Comparison of ENCODE assay signal across 8 cellular contexts in the genomic region with DNA sequence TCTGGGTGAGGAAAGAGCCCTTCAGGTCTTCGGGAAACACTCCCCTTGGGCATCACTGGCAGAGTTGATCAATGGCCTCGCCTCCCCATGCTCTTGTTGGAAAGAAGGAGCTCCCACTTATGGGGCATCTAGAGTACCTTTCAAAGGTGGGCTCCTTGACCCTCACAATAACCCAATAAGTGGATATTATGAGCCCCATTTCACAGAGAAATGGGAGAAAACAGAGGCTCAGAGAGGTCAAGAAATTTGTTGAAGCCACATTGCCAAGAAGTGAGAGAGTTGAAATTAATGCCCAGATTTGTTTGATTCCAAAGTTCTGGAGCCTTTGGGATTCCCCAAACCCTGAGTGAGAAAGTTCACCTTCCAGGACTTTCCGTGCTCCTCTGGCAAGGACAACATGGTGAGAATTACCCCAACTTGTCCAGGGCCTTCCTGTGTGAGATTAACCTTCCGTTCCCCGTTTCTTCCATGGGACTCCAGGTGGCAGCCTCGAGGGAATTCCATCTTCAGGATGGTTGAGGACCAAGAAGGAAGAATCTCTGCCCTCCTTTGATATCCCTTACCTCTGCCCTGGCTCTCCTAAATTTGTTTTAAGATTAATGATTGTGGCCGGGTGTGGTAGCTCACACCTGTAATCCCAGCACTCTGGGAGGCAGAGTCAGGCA. TPM values are rescaled to one million over a fixed set of nuclear protein-coding genes. Genes with fewer than 3 reads are reported as not detected.
DNase-seq lines count a peak whose midpoint lies in the region; ATAC-seq and TF ChIP-seq lines count a peak whose summit lies in the region.

No MANE protein-coding gene starts in this region.

- no peaks in the 10 kb centered on the region for H3K9me3 ChIP-seq in left ventricle myocardium inferior (replicated peaks)
- no peaks in the 10 kb centered on the region for H3K9me3 ChIP-seq in breast epithelium
- H3K9me3 ChIP-seq in vagina: no peaks in the 10 kb centered on the region

- ATAC-seq in left ventricle myocardium superior (no peak), HG03108 (IDR thresholded peaks at IDR 0.05; ENCODE audit: unreplicated experiment) (no peak)

- H3K27ac ChIP-seq in left ventricle myocardium inferior (replicated peaks): peak overlapping the region; percentile 93
- H3K27ac ChIP-seq in breast epithelium: peak overlapping the region; percentile 92 to 98
- H3K27ac ChIP-seq in vagina: peak overlapping the region; percentile 94

- H3K27me3 Mint-ChIP-seq in mesothelial cell of epicardium (ENCODE audit: low read depth): peaks cover 6% of the 10 kb centered on the region

- peak overlapping the region; percentile 96 for H3K27ac Mint-ChIP-seq in mesothelial cell of epicardium

- DNase-seq in left ventricle myocardium inferior (no peak), left ventricle myocardium superior (no peak), breast epithelium (ENCODE audit: low spot score in 2 of 2) (no peak), mesothelial cell of epicardium (ENCODE audit: low spot score in 2 of 2, unreplicated experiment in 2 of 2) (no peak), vagina (ENCODE audit: extremely low spot score in 2 of 2) (no peak), NOMO-1 treated with DMSO at 0.1 percent for 48 hours (lab: John Stamatoyannopoulos, UW; ENCODE audit: unreplicated experiment) (no peak), NCI-H2171 (lab: John Stamatoyannopoulos, UW) (no peak)

- H3K4me1 Mint-ChIP-seq in mesothelial cell of epicardium: peaks cover 43% of the 10 kb centered on the region

- TF ChIP-seq CTCF in left ventricle myocardium inferior (IDR thresholded peaks at IDR 0.05; ENCODE audit: borderline replicate concordance) (no peak), breast epithelium (IDR thresholded peaks at IDR 0.05) (no peak), mesothelial cell of epicardium (IDR thresholded peaks at IDR 0.05; ENCODE audit: unreplicated experiment) (no peak), vagina (IDR thresholded peaks at IDR 0.05) (no peak)

- peaks cover 41% of the 10 kb centered on the region for H3K4me1 ChIP-seq in left ventricle myocardium inferior
- peaks cover 5 to 23% of the 10 kb centered on the region in 2 donors for H3K4me1 ChIP-seq in breast epithelium
- peaks cover 33% of the 10 kb centered on the region for H3K4me1 ChIP-seq in vagina

- intact Hi-C loops in left ventricle myocardium inferior (cut with micrococcal nuclease) (no loop called here), left ventricle myocardium superior (cut with micrococcal nuclease) (no loop called here), breast epithelium (cut with DNase I; ENCODE audit: low total_unique reads) (loop anchor here (10.0 kb wide), 1 partner anchor 210 kb away; a partner anchor contains a TSS), vagina (cut with DNase I) (loop anchor here (5.0 kb wide), 1 partner anchor 213 kb away; a partner anchor contains a TSS)

- no peaks in the 10 kb centered on the region for H3K9me3 Mint-ChIP-seq in mesothelial cell of epicardium

- no peaks in the 10 kb centered on the region for H3K36me3 Mint-ChIP-seq in mesothelial cell of epicardium

- H3K4me3 ChIP-seq in left ventricle myocardium inferior: no peak overlapping the region
- H3K4me3 ChIP-seq in breast epithelium: peak overlapping the region in 1 of 3 donors; percentile 5
- no peak overlapping the region for H3K4me3 ChIP-seq in vagina

- H3K27me3 ChIP-seq in left ventricle myocardium inferior (ENCODE audit: low read depth): peaks cover 2% of the 10 kb centered on the region
- H3K27me3 ChIP-seq in breast epithelium: no peaks in the 10 kb centered on the region
- no peaks in the 10 kb centered on the region for H3K27me3 ChIP-seq in vagina

- peak overlapping the region; percentile 5 for H3K4me3 Mint-ChIP-seq in mesothelial cell of epicardium

- H3K36me3 ChIP-seq in left ventricle myocardium inferior (no peaks in the 10 kb centered on the region), breast epithelium (no peaks in the 10 kb centered on the region), vagina (no peaks in the 10 kb centered on the region)

- TF ChIP-seq POLR2A in breast epithelium (IDR thresholded peaks at IDR 0.05) (no peak), vagina (IDR thresholded peaks at IDR 0.05) (no peak)

RNA-seq across cellular contexts. Expression of a gene that starts 7.5 kb away (rescaled TPM):
- total RNA-seq in left ventricle myocardium inferior (151 TPM), left ventricle myocardium superior (159 TPM), breast epithelium (100 to 1,000 TPM; 162 to 227 (median 203) TPM), mesothelial cell of epicardium (332 to 358 TPM (median 332 TPM) in 3 replicates), vagina (152 TPM)

RNA-seq across cellular contexts. Expression of a gene that starts 21.1 kb away (rescaled TPM):
- total RNA-seq in left ventricle myocardium inferior (7.0 TPM), left ventricle myocardium superior (8.6 TPM), breast epithelium (1 to 10 TPM in 2 of 3 donors, under 1 TPM in 1; 0.98 to 1.8 (median 1.8) TPM), mesothelial cell of epicardium (1.3 to 1.7 TPM (median 1.3 TPM) in 3 replicates), vagina (7.4 TPM)

RNA-seq across cellular contexts. Expression of a gene that starts 32.6 kb away (rescaled TPM):
- total RNA-seq in left ventricle myocardium inferior (1.4 TPM), left ventricle myocardium superior (2.2 TPM), breast epithelium (1 to 10 TPM in 1 of 3 donors, under 1 TPM in 2; 0.59 to 2.4 (median 0.66) TPM), mesothelial cell of epicardium (2.7 to 3.7 TPM (median 3.5 TPM) in 3 replicates), vagina (0.74 TPM)

RNA-seq across cellular contexts. Expression of a gene that starts 46.6 kb away (rescaled TPM):
- total RNA-seq in left ventricle myocardium inferior (15.3 TPM), left ventricle myocardium superior (16.1 TPM), breast epithelium (10 to 100 TPM; 30.6 to 37.6 (median 31.5) TPM), mesothelial cell of epicardium (51.8 to 58.6 TPM (median 56.6 TPM) in 3 replicates), vagina (43.0 TPM)

RNA-seq across cellular contexts. Expression of a gene that starts 48.3 kb away (rescaled TPM):
- 23.2 TPM for total RNA-seq in left ventricle myocardium inferior
- 30.1 TPM for total RNA-seq in left ventricle myocardium superior
- total RNA-seq in breast epithelium: 10 to 100 TPM; 51.1 to 74.2 (median 56.3) TPM
- 63.5 to 69.0 TPM (median 64.2 TPM) in 3 replicates for total RNA-seq in mesothelial cell of epicardium
- 45.7 TPM for total RNA-seq in vagina

Comparison
In these comparisons a context has a peak if more than half of its experiments do, and no peak if none do; other contexts are left out.
1. intact Hi-C loops: an anchor here in breast epithelium (10.0 kb wide) and vagina (5.0 kb wide); none called in left ventricle myocardium inferior and left ventricle myocardium superior.